Comparison of ENCODE assay signal across 8 cellular contexts in the genomic region with DNA sequence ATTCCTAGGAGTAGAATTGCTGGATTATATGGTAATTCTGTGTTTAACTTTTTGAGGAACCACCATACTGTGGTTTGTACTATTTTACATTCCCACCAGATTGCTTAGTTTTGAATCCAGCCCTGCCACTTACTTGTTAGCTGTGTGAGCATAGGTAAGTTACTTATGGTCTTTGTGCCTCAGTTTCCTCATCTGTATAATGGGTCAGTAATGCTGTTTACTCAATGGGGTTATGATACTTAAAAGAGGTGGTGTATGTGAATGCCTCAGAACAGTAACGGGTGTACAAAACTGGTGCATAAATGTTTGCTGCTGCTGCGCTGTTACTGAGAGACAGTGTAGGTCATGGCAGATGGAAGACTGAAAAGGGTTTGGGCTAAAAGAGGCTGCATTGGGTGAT.
"Had no signal": no experiment of that assay in that cellular context is flagged by ENCODE, and none has a peak within 500 bp of the region (broad histone marks: within the 10 kb centered on the region; RNA-seq: fewer than 3 reads in every experiment).

No MANE protein-coding gene starts in this region.

- FAIRE-seq: G401.6, GM12891, GM12892, GM18507, GM19239 had no signal

- H3K4me3 ChIP-seq: GM12878 had no signal

- ATAC-seq: GM12878 had no signal

- DNase-seq: GDM1, GF-D8 had no signal
